16 cellular contexts compared by ENCODE assay signal in genomic region chr11:61895046-61895717, GRCh38. TPM values are rescaled to one million over a fixed set of nuclear protein-coding genes. Genes with fewer than 3 reads are reported as not detected.
DNase-seq lines count a peak whose midpoint lies in the region; FAIRE-seq and TF ChIP-seq lines count a peak whose summit lies in the region.
"Had no signal": no experiment of that assay in that cellular context is flagged by ENCODE, and none has a peak within 500 bp of the region (broad histone marks: within the 10 kb centered on the region; RNA-seq: fewer than 3 reads in every experiment).

No MANE protein-coding gene starts in this region.

- peaks cover 9% of the 10 kb centered on the region for H3K4me1 ChIP-seq in astrocyte (ENCODE audit: insufficient read depth, low read length)
- peaks cover 10 to 11% of the 10 kb centered on the region in 2 experiments for H3K4me1 ChIP-seq in trophoblast cell (ENCODE audit: control insufficient read depth in 1 of 2, insufficient read depth in 2 of 2, low read length in 2 of 2)

- peaks cover 8% of the 10 kb centered on the region for H3K27me3 Mint-ChIP-seq in astrocyte (ENCODE audit: low read depth, unreplicated experiment)
- H3K27me3 Mint-ChIP-seq: CD4-positive, alpha-beta memory T cell had no signal

- H3K4ac ChIP-seq in trophoblast cell (ENCODE audit: low read depth, low read length), result no peak overlapping the region

- no peak overlapping the region for H3K4me3 ChIP-seq in NB4 (ENCODE audit: low read depth, low read length)
- no peak overlapping the region for H3K4me3 ChIP-seq in astrocyte (ENCODE audit: insufficient read depth, low read depth, low read length)
- no peak overlapping the region for H3K4me3 ChIP-seq in trophoblast cell (ENCODE audit: low read depth, low read length)

- no peak overlapping the region for H4K91ac ChIP-seq in trophoblast cell (ENCODE audit: low read depth, low read length)

- H3K79me2 ChIP-seq in astrocyte (ENCODE audit: insufficient read depth, low read length) (peaks cover 2% of the 10 kb centered on the region), trophoblast cell (ENCODE audit: control insufficient read depth, insufficient read depth, low read length, poor library complexity) (peaks cover 6% of the 10 kb centered on the region)

- no peak overlapping the region for H3K14ac ChIP-seq in trophoblast cell (ENCODE audit: low read length)

- no peak for TF ChIP-seq CTCF in NB4 (IDR thresholded peaks at IDR 0.05; ENCODE audit: low read depth, low read length)
- no peak for TF ChIP-seq CTCF in astrocyte (IDR thresholded peaks at IDR 0.05; ENCODE audit: insufficient read depth, low read depth, low read length)

- no CpG with 5 or more reads among the region's 17 CpGs for WGBS in trophoblast cell (ENCODE audit: extremely low coverage, insufficient coverage, insufficient read length)

- H3K4me2 ChIP-seq in astrocyte (ENCODE audit: low read length), result no peak overlapping the region
- no peak overlapping the region for H3K4me2 ChIP-seq in trophoblast cell (ENCODE audit: low read length)

- H3K27ac ChIP-seq in astrocyte (ENCODE audit: low read depth, low read length), result no peak overlapping the region
- H3K27ac ChIP-seq in trophoblast cell (ENCODE audit: low read depth, low read length), result no peak overlapping the region

- H3K9me3 ChIP-seq in astrocyte (ENCODE audit: insufficient read depth, low read depth, low read length), result no peaks in the 10 kb centered on the region
- H3K9me3 ChIP-seq in trophoblast cell (ENCODE audit: insufficient read depth, low read depth, low read length), result peaks cover 2% of the 10 kb centered on the region
- H3K9me3 ChIP-seq: BE2C had no signal

- H3K27me3 ChIP-seq in astrocyte (ENCODE audit: insufficient read depth, low read length) (no peaks in the 10 kb centered on the region), trophoblast cell (ENCODE audit: insufficient read depth, low read length) (no peaks in the 10 kb centered on the region)
- H3K27me3 ChIP-seq: BE2C had no signal

- peaks cover under 1% of the 10 kb centered on the region for H3K4me1 Mint-ChIP-seq in astrocyte (ENCODE audit: low read depth, unreplicated experiment)

- no peak overlapping the region for H3K23ac ChIP-seq in trophoblast cell (ENCODE audit: low read length)

- H2BK120ac ChIP-seq in trophoblast cell (ENCODE audit: insufficient read depth, low read length, poor library complexity), result no peak overlapping the region

- H3K36me3 Mint-ChIP-seq in astrocyte (ENCODE audit: low read depth, unreplicated experiment), result no peaks in the 10 kb centered on the region
- H3K36me3 Mint-ChIP-seq: CD4-positive, alpha-beta memory T cell had no signal

- H3K27ac Mint-ChIP-seq in astrocyte (ENCODE audit: unreplicated experiment), result no peak overlapping the region

- H2AFZ ChIP-seq in astrocyte (ENCODE audit: low read depth, low read length) (no peak overlapping the region), trophoblast cell (ENCODE audit: insufficient read depth, low read length, poor library complexity) (no peak overlapping the region)

- FAIRE-seq in astrocyte (lab: Jason Lieb, UNC), result no peak
- FAIRE-seq: D721Med had no signal

- H3K9ac ChIP-seq in astrocyte (ENCODE audit: low read length) (no peak overlapping the region), trophoblast cell (ENCODE audit: low read length) (no peak overlapping the region)

- no peak overlapping the region for H3K18ac ChIP-seq in trophoblast cell (ENCODE audit: low read length)

- H3K4me3 Mint-ChIP-seq in astrocyte (ENCODE audit: unreplicated experiment), result peak overlapping the region; percentile 50
- H3K4me3 Mint-ChIP-seq: CD4-positive, alpha-beta memory T cell had no signal

- H4K8ac ChIP-seq in trophoblast cell (ENCODE audit: low read depth, low read length), result no peak overlapping the region

- H4K20me1 ChIP-seq in astrocyte (ENCODE audit: insufficient read depth, low read length), result no peaks in the 10 kb centered on the region

- no peak overlapping the region for H4K12ac ChIP-seq in trophoblast cell (ENCODE audit: low read depth, low read length)

- DNase-seq in DMS79 treated with DMSO at 0.1 percent for 48 hours (lab: John Stamatoyannopoulos, UW), result peak; percentile 38
- peak; percentile 55 for DNase-seq in NB4 (ENCODE audit: low read depth)
- no peak for DNase-seq in astrocyte (ENCODE audit: low read depth)
- peak; percentile 75 to 77 for DNase-seq in trophoblast cell
- DNase-seq in effector CD8-positive, alpha-beta T cell (lab: John Stamatoyannopoulos, UW), result no peak
- DNase-seq in NCI-H2196 (lab: John Stamatoyannopoulos, UW; ENCODE audit: unreplicated experiment), result no peak
- no peak for DNase-seq in NCI-H1436 (lab: John Stamatoyannopoulos, UW)
- DNase-seq: BE2C; CD4-positive, alpha-beta memory T cell; GF-D8; GOT3; KBM-7; NCI-H2081 treated with DMSO at 0.1 percent for 48 hours; NCI-H82; SIG-M5 had no signal

- H2BK12ac ChIP-seq in trophoblast cell (ENCODE audit: low read length), result no peak overlapping the region

- H3K79me1 ChIP-seq in trophoblast cell (ENCODE audit: low read length), result peaks cover 9% of the 10 kb centered on the region

- H3K9me3 Mint-ChIP-seq in astrocyte (ENCODE audit: unreplicated experiment), result no peaks in the 10 kb centered on the region
- H3K9me3 Mint-ChIP-seq: CD4-positive, alpha-beta memory T cell had no signal

- no peak overlapping the region for H2BK5ac ChIP-seq in trophoblast cell (ENCODE audit: low read depth, low read length, poor library complexity)

- H3K36me3 ChIP-seq in astrocyte (ENCODE audit: insufficient read depth, low read length), result no peaks in the 10 kb centered on the region
- H3K36me3 ChIP-seq in trophoblast cell (ENCODE audit: control insufficient read depth in 1 of 2, insufficient read depth in 2 of 2, low read length in 2 of 2), result no peaks in the 10 kb centered on the region
- H3K36me3 ChIP-seq: BE2C had no signal

- H2AK5ac ChIP-seq in trophoblast cell (ENCODE audit: low read length), result no peak overlapping the region

- TF ChIP-seq POLR2A in NB4 (IDR thresholded peaks at IDR 0.05; ENCODE audit: extremely low read depth, insufficient read length), result no peak

RNA-seq across cellular contexts. Expression of gene FADS3, which starts 3.8 kb away (rescaled TPM):
- 59.1 and 61.9 TPM in 2 replicates for total RNA-seq in astrocyte
- 290 and 330 TPM in 2 replicates for polyA plus RNA-seq in trophoblast cell (2013)

RNA-seq across cellular contexts. Expression of gene RAB3IL1, which starts 22.2 kb away (rescaled TPM):
- 0.91 and 1.7 TPM in 2 replicates for total RNA-seq in astrocyte
- 22.0 and 24.2 TPM in 2 replicates for polyA plus RNA-seq in trophoblast cell (2013)
- polyA plus RNA-seq: CD4-positive, alpha-beta memory T cell had no signal

RNA-seq across cellular contexts. Expression of gene BEST1, which starts 55.0 kb away (rescaled TPM):
- 0.60 and 0.66 TPM in 2 replicates for total RNA-seq in astrocyte
- 0.93 and 1.1 TPM in 2 replicates for polyA plus RNA-seq in trophoblast cell (2013)

Comparison
In these comparisons a context has a peak if more than half of its experiments do, and no peak if none do; other contexts are left out.
1. DNase-seq: peak in DMS79 treated with DMSO at 0.1 percent for 48 hours (single experiment), NB4 (single experiment) and trophoblast cell (2 of 2); none in astrocyte (single experiment), effector CD8-positive, alpha-beta T cell (single experiment), NCI-H2196 (single experiment) and NCI-H1436 (single experiment).